ENCODE assay signal across 17 cellular contexts in genomic region chr20:19835533-19836222, GRCh38.
DNase-seq lines count a peak whose midpoint lies in the region; ATAC-seq and TF ChIP-seq lines count a peak whose summit lies in the region.
"Had no signal": no experiment of that assay in that cellular context is flagged by ENCODE, and none has a peak within 500 bp of the region (broad histone marks: within the 10 kb centered on the region; RNA-seq: fewer than 3 reads in every experiment).

No MANE protein-coding gene starts in this region.

- no peak overlapping the region for H2AFZ ChIP-seq in GM23338

- 29 to 46% (median 33%) methylated on average over 9 of the region's 9 CpGs for WGBS in psoas muscle, 3 donors

- H3K4me1 ChIP-seq in GM23338 (ENCODE audit: insufficient read depth) (no peaks in the 10 kb centered on the region), psoas muscle (peaks cover 10% of the 10 kb centered on the region)
- H3K4me1 ChIP-seq: pancreas, vagina had no signal

- no peak overlapping the region; the same call in 2 of the 3 replicates for H3K4me3 Mint-ChIP-seq in GM23338

- H3K27ac ChIP-seq in GM23338 (ENCODE audit: low read depth), result no peak overlapping the region
- H3K27ac ChIP-seq in psoas muscle, result no peak overlapping the region
- H3K27ac ChIP-seq: BLaER1, pancreas, vagina had no signal

- H3F3A ChIP-seq in GM23338 (replicated peaks; ENCODE audit: low read depth), result no peaks in the 10 kb centered on the region

- H3K36me3 ChIP-seq in GM23338 (ENCODE audit: insufficient read depth) (no peaks in the 10 kb centered on the region), psoas muscle (ENCODE audit: insufficient read depth in 1 of 2, low read depth in 1 of 2) (peaks cover 0 to 3% of the 10 kb centered on the region in 2 donors)
- H3K36me3 ChIP-seq: BLaER1, pancreas, vagina had no signal

- no peaks in the 10 kb centered on the region for H4K20me1 ChIP-seq in GM23338 (replicated peaks; ENCODE audit: insufficient read depth)
- H4K20me1 ChIP-seq: BLaER1 had no signal

- no peaks in the 10 kb centered on the region for H3K9me2 ChIP-seq in GM23338 (ENCODE audit: insufficient read depth)

- H3K4me1 Mint-ChIP-seq in GM23338, result peaks cover 13% of the 10 kb centered on the region

- TF ChIP-seq CTCF in GM23338 (conservative IDR thresholded peaks at IDR 0.05; ENCODE audit: low read depth in 2 of 2) (no peak), psoas muscle (IDR thresholded peaks at IDR 0.05) (no peak)

- H3K4me3 ChIP-seq in GM23338 (no peak overlapping the region), psoas muscle (no peak overlapping the region)
- H3K4me3 ChIP-seq: BLaER1, GM12878, pancreas, vagina had no signal

- H3K4me2 ChIP-seq in GM23338, result no peak overlapping the region
- H3K4me2 ChIP-seq: BLaER1 had no signal

- no peaks in the 10 kb centered on the region for H3K9me3 ChIP-seq in psoas muscle
- H3K9me3 ChIP-seq: BLaER1, pancreas, vagina had no signal

- H3K27me3 Mint-ChIP-seq in GM23338 (ENCODE audit: insufficient read depth, low read depth, poor library complexity), result peaks cover 2% of the 10 kb centered on the region

- intact Hi-C loops in psoas muscle (cut with DNase I) (no loop called here), sciatic nerve (cut with DNase I) (no loop called here)

- H3K79me2 ChIP-seq in GM23338 (replicated peaks; ENCODE audit: insufficient read depth), result no peaks in the 10 kb centered on the region

- no peak overlapping the region for H3K27ac Mint-ChIP-seq in GM23338
- H3K27ac Mint-ChIP-seq: activated T-helper 2 cell treated with anti-CD3 and anti-CD28 coated beads, Interferon-gamma antibody, Interleukin-2, Interleukin-4, amounts not matched to agents 10 μg/mL and 5 μg/mL and 100 μg/mL, durations not matched to agents 14 hours and 24 hours and 36 hours had no signal

- ATAC-seq in GM23338, result peak; percentile 75
- ATAC-seq in psoas muscle, result peak; percentile 25 to 65 (median 60)
- no peak for ATAC-seq in HG03432 (IDR thresholded peaks at IDR 0.05; ENCODE audit: unreplicated experiment)
- no peak for ATAC-seq in sciatic nerve
- ATAC-seq: GM12878, left colon, pancreas had no signal

- no peaks in the 10 kb centered on the region for H3K9me3 Mint-ChIP-seq in GM23338
- H3K9me3 Mint-ChIP-seq: activated T-helper 2 cell treated with anti-CD3 and anti-CD28 coated beads, Interferon-gamma antibody, Interleukin-2, Interleukin-4, amounts not matched to agents 10 μg/mL and 5 μg/mL and 100 μg/mL, durations not matched to agents 14 hours and 24 hours and 36 hours had no signal

- no peaks in the 10 kb centered on the region for H3K36me3 Mint-ChIP-seq in GM23338 (ENCODE audit: low read depth)

- DNase-seq in GM23338 (ENCODE audit: low spot score) (peak; percentile 51), cerebellum (ENCODE audit: low spot score) (peak; percentile 40), islet precursor cell (peak; percentile 97), psoas muscle (no peak), sciatic nerve (ENCODE audit: low spot score) (no peak), NCI-H146 (lab: John Stamatoyannopoulos, UW) (no peak), GF-D8 (lab: John Stamatoyannopoulos, UW) (no peak)
- DNase-seq: left colon; MV-4-11; NCI-H446; pancreas; stimulated activated CD8-positive, alpha-beta memory T cell treated with anti-CD3 and anti-CD28 coated beads, Interleukin-4, amount 100 ng/mL, for 48 hours had no signal

- H3K27me3 ChIP-seq in GM23338 (ENCODE audit: insufficient read depth) (no peaks in the 10 kb centered on the region), psoas muscle (ENCODE audit: insufficient read depth in 3 of 3, low read length in 2 of 3) (no peaks in the 10 kb centered on the region)
- H3K27me3 ChIP-seq: BLaER1, pancreas, vagina had no signal

TF ChIP-seq in GM23338, 12 proteins besides CTCF, POLR2A, EP300 and RAD21:
- no peak for TF ChIP-seq POLR2AphosphoS5 (IDR thresholded peaks at IDR 0.05; ENCODE audit: low read depth)
- TF ChIP-seq NANOG (IDR thresholded peaks at IDR 0.05; ENCODE audit: borderline replicate concordance), result no peak

Comparison
In these comparisons a context has a peak if more than half of its experiments do, and no peak if none do; other contexts are left out.
1. ATAC-seq: peak in GM23338 (single experiment) and psoas muscle (4 of 4); none in HG03432 (single experiment) and sciatic nerve (single experiment).
2. DNase-seq: peak in GM23338 (single experiment), cerebellum (single experiment) and islet precursor cell (single experiment); none in psoas muscle (0 of 2), sciatic nerve (single experiment), NCI-H146 (single experiment) and GF-D8 (single experiment).